In the genomic region with DNA sequence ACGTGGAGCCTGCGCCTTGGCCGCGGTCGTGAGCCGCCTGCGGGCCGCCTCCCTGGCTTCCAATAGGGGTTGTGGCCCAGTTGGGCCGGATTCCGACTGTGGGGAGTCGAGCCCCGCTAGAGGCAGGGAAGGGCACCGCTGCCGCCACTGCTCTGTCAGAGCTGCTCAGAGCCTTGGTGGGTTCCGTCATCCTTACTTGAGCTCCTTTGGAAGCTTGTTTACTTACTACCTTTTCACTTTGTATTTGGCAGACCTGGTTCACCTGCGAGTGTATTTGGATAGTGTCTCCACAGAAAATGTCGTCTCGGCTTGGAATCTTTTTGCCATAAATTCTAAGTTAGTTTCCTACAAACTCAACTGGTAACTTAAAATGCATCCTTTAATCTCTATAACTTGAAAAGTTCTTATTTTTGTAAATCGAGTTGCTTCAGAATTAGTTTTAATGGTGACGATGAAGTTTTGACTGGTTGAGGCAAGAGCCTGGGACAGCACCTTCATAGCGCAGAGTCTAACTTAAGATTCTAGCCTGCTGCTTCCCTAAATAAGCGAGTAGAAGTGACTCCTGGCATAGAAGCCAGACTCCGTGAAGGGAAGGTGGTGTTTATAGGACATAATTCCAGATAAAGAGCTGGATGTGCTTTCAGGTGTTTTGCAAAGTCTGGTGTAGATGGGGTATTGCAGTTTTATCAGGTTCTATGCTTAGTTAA, we compare ENCODE assay signal across 1 cellular context.
TF ChIP-seq lines count a peak whose summit lies in the region.

No MANE protein-coding gene starts in this region.

TF ChIP-seq in GM23338, 12 proteins besides CTCF, POLR2A, EP300 and RAD21 (continued from another document):
- TF ChIP-seq, protein P1, sequence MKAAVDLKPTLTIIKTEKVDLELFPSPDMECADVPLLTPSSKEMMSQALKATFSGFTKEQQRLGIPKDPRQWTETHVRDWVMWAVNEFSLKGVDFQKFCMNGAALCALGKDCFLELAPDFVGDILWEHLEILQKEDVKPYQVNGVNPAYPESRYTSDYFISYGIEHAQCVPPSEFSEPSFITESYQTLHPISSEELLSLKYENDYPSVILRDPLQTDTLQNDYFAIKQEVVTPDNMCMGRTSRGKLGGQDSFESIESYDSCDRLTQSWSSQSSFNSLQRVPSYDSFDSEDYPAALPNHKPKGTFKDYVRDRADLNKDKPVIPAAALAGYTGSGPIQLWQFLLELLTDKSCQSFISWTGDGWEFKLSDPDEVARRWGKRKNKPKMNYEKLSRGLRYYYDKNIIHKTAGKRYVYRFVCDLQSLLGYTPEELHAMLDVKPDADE (IDR thresholded peaks at IDR 0.05): no peak
- TF ChIP-seq, protein P2, sequence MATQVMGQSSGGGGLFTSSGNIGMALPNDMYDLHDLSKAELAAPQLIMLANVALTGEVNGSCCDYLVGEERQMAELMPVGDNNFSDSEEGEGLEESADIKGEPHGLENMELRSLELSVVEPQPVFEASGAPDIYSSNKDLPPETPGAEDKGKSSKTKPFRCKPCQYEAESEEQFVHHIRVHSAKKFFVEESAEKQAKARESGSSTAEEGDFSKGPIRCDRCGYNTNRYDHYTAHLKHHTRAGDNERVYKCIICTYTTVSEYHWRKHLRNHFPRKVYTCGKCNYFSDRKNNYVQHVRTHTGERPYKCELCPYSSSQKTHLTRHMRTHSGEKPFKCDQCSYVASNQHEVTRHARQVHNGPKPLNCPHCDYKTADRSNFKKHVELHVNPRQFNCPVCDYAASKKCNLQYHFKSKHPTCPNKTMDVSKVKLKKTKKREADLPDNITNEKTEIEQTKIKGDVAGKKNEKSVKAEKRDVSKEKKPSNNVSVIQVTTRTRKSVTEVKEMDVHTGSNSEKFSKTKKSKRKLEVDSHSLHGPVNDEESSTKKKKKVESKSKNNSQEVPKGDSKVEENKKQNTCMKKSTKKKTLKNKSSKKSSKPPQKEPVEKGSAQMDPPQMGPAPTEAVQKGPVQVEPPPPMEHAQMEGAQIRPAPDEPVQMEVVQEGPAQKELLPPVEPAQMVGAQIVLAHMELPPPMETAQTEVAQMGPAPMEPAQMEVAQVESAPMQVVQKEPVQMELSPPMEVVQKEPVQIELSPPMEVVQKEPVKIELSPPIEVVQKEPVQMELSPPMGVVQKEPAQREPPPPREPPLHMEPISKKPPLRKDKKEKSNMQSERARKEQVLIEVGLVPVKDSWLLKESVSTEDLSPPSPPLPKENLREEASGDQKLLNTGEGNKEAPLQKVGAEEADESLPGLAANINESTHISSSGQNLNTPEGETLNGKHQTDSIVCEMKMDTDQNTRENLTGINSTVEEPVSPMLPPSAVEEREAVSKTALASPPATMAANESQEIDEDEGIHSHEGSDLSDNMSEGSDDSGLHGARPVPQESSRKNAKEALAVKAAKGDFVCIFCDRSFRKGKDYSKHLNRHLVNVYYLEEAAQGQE (IDR thresholded peaks at IDR 0.05; ENCODE audit: unreplicated experiment): no peak
- TF ChIP-seq EZH2 (IDR thresholded peaks at IDR 0.05; ENCODE audit: low read depth, unreplicated experiment): no peak
TF ChIP-seq in GM23338: peak in this region for 0.
